In genomic region chr10:21134645-21135395, GRCh38 we compare ENCODE assay signal across 18 cellular contexts.
DNase-seq lines count a peak whose midpoint lies in the region; FAIRE-seq and TF ChIP-seq lines count a peak whose summit lies in the region.
"Had no signal": no experiment of that assay in that cellular context is flagged by ENCODE, and none has a peak within 500 bp of the region (broad histone marks: within the 10 kb centered on the region; RNA-seq: fewer than 3 reads in every experiment).

No MANE protein-coding gene starts in this region.

- no peak for TF ChIP-seq CTCF in cardiac fibroblast (IDR thresholded peaks at IDR 0.05; ENCODE audit: low read depth, low read length)

- no peak overlapping the region for H3K4me3 ChIP-seq in cardiac fibroblast (replicated peaks in 1 of 2; ENCODE audit: low read depth in 2 of 2, low read length in 2 of 2)
- H3K4me3 ChIP-seq: BLaER1 treated with 17β-estradiol and CSF1 and Interleukin-3, amounts not matched to agents 10 nM and 100 nM; body of pancreas; GM12878 had no signal

- peak; percentile 81 for FAIRE-seq in islet of Langerhans (lab: Jason Lieb, UNC)
- FAIRE-seq: GM12878 had no signal

- DNase-seq in LoVo (ENCODE audit: low spot score) (peak; percentile 8), cardiac fibroblast (ENCODE audit: low read depth in 2 of 2) (peak; percentile 33 to 77), stromal cell of bone marrow (ENCODE audit: low read depth) (peak; percentile 0), DMS153 (lab: John Stamatoyannopoulos, UW) (no peak), T-helper 1 cell (no peak), HuH-7 (ENCODE audit: low spot score) (no peak), NCI-H1417 (lab: John Stamatoyannopoulos, UW) (no peak)
- DNase-seq: activated CD4-positive, alpha-beta T cell treated with anti-CD3 and anti-CD28 coated beads, Interleukin-2, amount 50 U/mL, for 4 hours; DND-41; NCI-H1694; NCI-H526 treated with DMSO at 0.1 percent for 48 hours; Right ventricle myocardium superior; stimulated activated CD4-positive, alpha-beta T cell treated with anti-CD3 and anti-CD28 coated beads, Interleukin-2, amount 100 ng/mL, for 24 hours; T-helper 9 cell had no signal

Comparison
In these comparisons a context has a peak if more than half of its experiments do, and no peak if none do; other contexts are left out.
1. DNase-seq: peak in LoVo (single experiment), cardiac fibroblast (2 of 2) and stromal cell of bone marrow (single experiment); none in DMS153 (single experiment), T-helper 1 cell (0 of 5), HuH-7 (single experiment) and NCI-H1417 (0 of 3).